ENCODE assay signal across 13 cellular contexts in genomic region chr11:1546077-1546535, GRCh38. TPM values are rescaled to one million over a fixed set of nuclear protein-coding genes. Genes with fewer than 3 reads are reported as not detected.
DNase-seq lines count a peak whose midpoint lies in the region; ATAC-seq and TF ChIP-seq lines count a peak whose summit lies in the region.
"Had no signal": no experiment of that assay in that cellular context is flagged by ENCODE, and none has a peak within 500 bp of the region (broad histone marks: within the 10 kb centered on the region; RNA-seq: fewer than 3 reads in every experiment).

No MANE protein-coding gene starts in this region.

- DNase-seq in Caco-2, result peak; percentile 63 to 72
- DNase-seq in LoVo (ENCODE audit: low spot score), result peak; percentile 14
- DNase-seq in osteocyte (ENCODE audit: extremely low spot score, unreplicated experiment), result no peak
- DNase-seq in gastrocnemius medialis, result no peak
- DNase-seq in ovary, result no peak
- DNase-seq in T-helper 2 cell, result no peak
- DNase-seq: NCI-H446 treated with DMSO at 0.1 percent for 48 hours had no signal

- WGBS in ovary, 3 donors, result 10 to 16% (median 11%) methylated on average over 18 of the region's 18 CpGs

- H3K27ac Mint-ChIP-seq in Caco-2 (ENCODE audit: unreplicated experiment) (no peak overlapping the region), osteocyte (ENCODE audit: unreplicated experiment) (no peak overlapping the region)
- no peak overlapping the region for H3K27ac Mint-ChIP-seq in activated T-helper 17 cell treated with anti-CD3 and anti-CD28 coated beads, Interleukin-2, amount 50 U/mL, for 72 hours
- H3K27ac Mint-ChIP-seq: CD14-positive monocyte had no signal

- in situ Hi-C loops in gastrocnemius medialis (cut with MboI; ENCODE audit: low sequenced_read_pairs in 4 of 4), result no loop called here

- H3K36me3 Mint-ChIP-seq in Caco-2 (ENCODE audit: insufficient read depth, unreplicated experiment) (no peaks in the 10 kb centered on the region), osteocyte (ENCODE audit: unreplicated experiment) (no peaks in the 10 kb centered on the region)
- no peaks in the 10 kb centered on the region for H3K36me3 Mint-ChIP-seq in activated T-helper 17 cell treated with anti-CD3 and anti-CD28 coated beads, Interleukin-2, amount 50 U/mL, for 72 hours (ENCODE audit: low read depth)
- H3K36me3 Mint-ChIP-seq: CD14-positive monocyte had no signal

- peak overlapping the region; percentile 70 for H3K4me3 Mint-ChIP-seq in Caco-2 (ENCODE audit: unreplicated experiment)
- H3K4me3 Mint-ChIP-seq in activated T-helper 17 cell treated with anti-CD3 and anti-CD28 coated beads, Interleukin-2, amount 50 U/mL, for 72 hours, result peak overlapping the region; percentile 33
- no peak overlapping the region for H3K4me3 Mint-ChIP-seq in osteocyte (ENCODE audit: unreplicated experiment)

- no peak for ATAC-seq in activated T-helper 17 cell treated with anti-CD3 and anti-CD28 coated beads, Interleukin-2, amount 50 U/mL, for 72 hours (replicated peaks)
- ATAC-seq in gastrocnemius medialis, result no peak

- H3K4me3 ChIP-seq in Caco-2 (ENCODE audit: low read depth, low read length) (peak overlapping the region; percentile 48), mucosa of rectum (ENCODE audit: low read length in 2 of 2) (peak overlapping the region in 1 of 2 donors; percentile 63), gastrocnemius medialis (no peak overlapping the region), ovary (no peak overlapping the region)

- TF ChIP-seq CTCF in Caco-2 (IDR thresholded peaks at IDR 0.05; ENCODE audit: insufficient read depth in 1 of 2, low read depth in 1 of 2, low read length in 1 of 2, severe bottlenecking in 1 of 2, unreplicated experiment in 1 of 2) (peak in 1 of 2 experiments; percentile 10), osteocyte (IDR thresholded peaks at IDR 0.05) (no peak), gastrocnemius medialis (IDR thresholded peaks at IDR 0.05 in 4 of 5, conservative IDR thresholded peaks at IDR 0.05 in 1 of 5) (no peak), ovary (IDR thresholded peaks at IDR 0.05) (no peak)

- H3K36me3 ChIP-seq in Caco-2 (ENCODE audit: control insufficient read depth, insufficient read depth, low read length), result no peaks in the 10 kb centered on the region
- no peaks in the 10 kb centered on the region for H3K36me3 ChIP-seq in mucosa of rectum (ENCODE audit: control insufficient read depth in 2 of 2, insufficient read depth in 2 of 2, low read length in 2 of 2)
- no peaks in the 10 kb centered on the region for H3K36me3 ChIP-seq in gastrocnemius medialis
- no peaks in the 10 kb centered on the region for H3K36me3 ChIP-seq in ovary
- H3K36me3 ChIP-seq: heart right ventricle, WERI-Rb-1 had no signal

- CTCF ChIA-PET in Caco-2 (lab: Charles Lee), result interaction anchor here (0.6 to 2.4 kb wide), 11 partner anchors 8 to 610 kb away, joined by 3 to 138 read pairs (median 6); partner anchors contain the start of genes DUSP8 and TOLLIP

- BruUV-seq in Caco-2 (replicated peaks; lab: Mats Ljungman, UMichigan), result no TSS peak

- POLR2A ChIA-PET in Caco-2 (lab: Charles Lee), result interaction anchor here (0.6 to 0.9 kb wide), 2 partner anchors 26 to 483 kb away, joined by 4 read pairs; partner anchors contain the start of gene DUSP8

- intact Hi-C loops in Caco-2 (cut with micrococcal nuclease; ENCODE audit: unreplicated experiment), result loop anchor here (1.0 kb wide), 1 partner anchor 28 kb away; no protein-coding TSS in a partner anchor
- intact Hi-C loops in gastrocnemius medialis (cut with DNase I; ENCODE audit: low total_unique reads), result loop anchor here (1.0 to 5.0 kb wide), 3 partner anchors 28 to 82 kb away; partner anchors contain the start of gene KRTAP5-1
- intact Hi-C loops in ovary (cut with DNase I), result no loop called here

- H3K27me3 Mint-ChIP-seq in Caco-2 (ENCODE audit: insufficient read depth, unreplicated experiment) (peaks cover 2% of the 10 kb centered on the region), osteocyte (ENCODE audit: unreplicated experiment) (peaks cover 18% of the 10 kb centered on the region)
- H3K27me3 Mint-ChIP-seq in activated T-helper 17 cell treated with anti-CD3 and anti-CD28 coated beads, Interleukin-2, amount 50 U/mL, for 72 hours, result peaks cover 14% of the 10 kb centered on the region

- H3K4me1 Mint-ChIP-seq in Caco-2 (ENCODE audit: low read depth, unreplicated experiment) (no peaks in the 10 kb centered on the region), osteocyte (ENCODE audit: unreplicated experiment) (peaks cover 7% of the 10 kb centered on the region)
- H3K4me1 Mint-ChIP-seq in activated T-helper 17 cell treated with anti-CD3 and anti-CD28 coated beads, Interleukin-2, amount 50 U/mL, for 72 hours, result no peaks in the 10 kb centered on the region

- H3K27ac ChIP-seq in mucosa of rectum (ENCODE audit: low read depth in 2 of 2, low read length in 2 of 2) (peak overlapping the region; percentile 71 to 78), gastrocnemius medialis (no peak overlapping the region), ovary (no peak overlapping the region)
- H3K27ac ChIP-seq: WERI-Rb-1 had no signal

- peak overlapping the region in 1 of 2 donors; percentile 83 for H3K9ac ChIP-seq in mucosa of rectum (ENCODE audit: low read depth in 1 of 2, low read length in 2 of 2)

- H3K4me1 ChIP-seq in Caco-2, result peaks cover 13% of the 10 kb centered on the region
- H3K4me1 ChIP-seq in mucosa of rectum (ENCODE audit: control insufficient read depth in 2 of 2, insufficient read depth in 2 of 2, low read length in 2 of 2), result peaks cover 25 to 37% of the 10 kb centered on the region in 2 donors
- H3K4me1 ChIP-seq in gastrocnemius medialis, result peaks cover 12 to 22% of the 10 kb centered on the region in 2 donors
- peaks cover 2% of the 10 kb centered on the region for H3K4me1 ChIP-seq in ovary (ENCODE audit: insufficient read depth)

- no peaks in the 10 kb centered on the region for H3K9me3 ChIP-seq in Caco-2
- no peaks in the 10 kb centered on the region for H3K9me3 ChIP-seq in mucosa of rectum (ENCODE audit: control insufficient read depth in 2 of 2, low read length in 2 of 2)
- no peaks in the 10 kb centered on the region for H3K9me3 ChIP-seq in gastrocnemius medialis
- H3K9me3 ChIP-seq in ovary, result no peaks in the 10 kb centered on the region
- H3K9me3 ChIP-seq: heart right ventricle had no signal

- H3K27me3 ChIP-seq in Caco-2 (replicated peaks; ENCODE audit: control insufficient read depth, insufficient read depth, low read length) (peaks cover 2% of the 10 kb centered on the region; the same call in 1 of the 2 replicates), mucosa of rectum (ENCODE audit: control insufficient read depth in 2 of 2, insufficient read depth in 2 of 2, low read length in 2 of 2) (peaks cover 0 to 4% of the 10 kb centered on the region in 2 donors), gastrocnemius medialis (no peaks in the 10 kb centered on the region), ovary (peaks cover 6% of the 10 kb centered on the region)

- TF ChIP-seq EP300 in ovary (IDR thresholded peaks at IDR 0.05), result no peak

- TF ChIP-seq POLR2A in gastrocnemius medialis (IDR thresholded peaks at IDR 0.05) (no peak), ovary (IDR thresholded peaks at IDR 0.05) (no peak)

- H3K9me3 Mint-ChIP-seq in Caco-2 (ENCODE audit: unreplicated experiment) (no peaks in the 10 kb centered on the region), osteocyte (ENCODE audit: unreplicated experiment) (no peaks in the 10 kb centered on the region)
- H3K9me3 Mint-ChIP-seq in activated T-helper 17 cell treated with anti-CD3 and anti-CD28 coated beads, Interleukin-2, amount 50 U/mL, for 72 hours, result no peaks in the 10 kb centered on the region

RNA-seq across cellular contexts. Expression of gene DUSP8, which starts 26.0 kb away (rescaled TPM):
- total RNA-seq in Caco-2 (2022) (7.7 and 12.1 TPM in 2 replicates), osteocyte (5.4 and 7.7 TPM in 2 replicates), gastrocnemius medialis (10 to 100 TPM in 1 of 4 donors, 1 to 10 TPM in 3; 2.6 to 25.9 (median 6.3) TPM), ovary (10 to 100 TPM in 2 of 7 donors, 1 to 10 TPM in 3, under 1 TPM in 2; 0.38 to 14.9 (median 1.3) TPM)
- 1 to 10 TPM in 1 of 2 donors, under 1 TPM in 1; 0.80 to 1.7 TPM for total RNA-seq in activated T-helper 17 cell treated with anti-CD3 and anti-CD28 coated beads, Interleukin-2, amount 50 U/mL, for 72 hours
- 1 to 10 TPM in 1 of 2 donors, under 1 TPM in 1; 0.59 to 1.6 TPM for polyA plus RNA-seq in ovary
- polyA plus RNA-seq: CD14-positive monocyte had no signal

RNA-seq across cellular contexts. Expression of gene KRTAP5-1, which starts 39.0 kb away (rescaled TPM):
- total RNA-seq in Caco-2 (2022) (not detected in 2 replicates), osteocyte (not detected in 2 replicates), gastrocnemius medialis (not detected), ovary (not detected)
- total RNA-seq in activated T-helper 17 cell treated with anti-CD3 and anti-CD28 coated beads, Interleukin-2, amount 50 U/mL, for 72 hours, result not detected
- polyA plus RNA-seq in ovary, result not detected
- total RNA-seq: heart right ventricle, posterior vena cava had no signal
- polyA plus RNA-seq: CD14-positive monocyte, heart right ventricle had no signal

RNA-seq across cellular contexts. Expression of gene KRTAP5-2, which starts 52.0 kb away (rescaled TPM):
- total RNA-seq in Caco-2 (2022) (not detected in 2 replicates), osteocyte (not detected in 2 replicates), gastrocnemius medialis (not detected), ovary (not detected)
- total RNA-seq in activated T-helper 17 cell treated with anti-CD3 and anti-CD28 coated beads, Interleukin-2, amount 50 U/mL, for 72 hours, result not detected
- not detected for polyA plus RNA-seq in ovary
- total RNA-seq: heart right ventricle, posterior vena cava had no signal
- polyA plus RNA-seq: CD14-positive monocyte had no signal

RNA-seq across cellular contexts. Expression of gene MOB2, which starts 59.5 kb away (rescaled TPM):
- total RNA-seq in Caco-2 (2022), result 29.6 and 32.7 TPM in 2 replicates
- 10 to 100 TPM; 24.5 to 26.7 TPM for total RNA-seq in activated T-helper 17 cell treated with anti-CD3 and anti-CD28 coated beads, Interleukin-2, amount 50 U/mL, for 72 hours
- total RNA-seq in osteocyte, result 33.8 and 38.6 TPM in 2 replicates
- 10 to 100 TPM; 21.1 to 71.5 (median 48.3) TPM for total RNA-seq in gastrocnemius medialis
- total RNA-seq in ovary, result 10 to 100 TPM; 28.5 to 47.2 (median 31.3) TPM
- 10 to 100 TPM; 32.0 to 50.1 TPM for polyA plus RNA-seq in ovary

Comparison
In these comparisons a context has a peak if more than half of its experiments do, and no peak if none do; other contexts are left out.
1. DNase-seq: peak in Caco-2 (2 of 2) and LoVo (single experiment); none in osteocyte (single experiment), gastrocnemius medialis (0 of 2), ovary (0 of 5) and T-helper 2 cell (0 of 5).
2. H3K27ac ChIP-seq: peak in mucosa of rectum (2 of 2); none in gastrocnemius medialis (0 of 4) and ovary (0 of 2).
3. intact Hi-C loops: an anchor here in Caco-2 (1.0 kb wide) and gastrocnemius medialis (1.0 to 5.0 kb wide); none called in ovary.